Comparison of ENCODE assay signal across 1 cellular context in the genomic region with DNA sequence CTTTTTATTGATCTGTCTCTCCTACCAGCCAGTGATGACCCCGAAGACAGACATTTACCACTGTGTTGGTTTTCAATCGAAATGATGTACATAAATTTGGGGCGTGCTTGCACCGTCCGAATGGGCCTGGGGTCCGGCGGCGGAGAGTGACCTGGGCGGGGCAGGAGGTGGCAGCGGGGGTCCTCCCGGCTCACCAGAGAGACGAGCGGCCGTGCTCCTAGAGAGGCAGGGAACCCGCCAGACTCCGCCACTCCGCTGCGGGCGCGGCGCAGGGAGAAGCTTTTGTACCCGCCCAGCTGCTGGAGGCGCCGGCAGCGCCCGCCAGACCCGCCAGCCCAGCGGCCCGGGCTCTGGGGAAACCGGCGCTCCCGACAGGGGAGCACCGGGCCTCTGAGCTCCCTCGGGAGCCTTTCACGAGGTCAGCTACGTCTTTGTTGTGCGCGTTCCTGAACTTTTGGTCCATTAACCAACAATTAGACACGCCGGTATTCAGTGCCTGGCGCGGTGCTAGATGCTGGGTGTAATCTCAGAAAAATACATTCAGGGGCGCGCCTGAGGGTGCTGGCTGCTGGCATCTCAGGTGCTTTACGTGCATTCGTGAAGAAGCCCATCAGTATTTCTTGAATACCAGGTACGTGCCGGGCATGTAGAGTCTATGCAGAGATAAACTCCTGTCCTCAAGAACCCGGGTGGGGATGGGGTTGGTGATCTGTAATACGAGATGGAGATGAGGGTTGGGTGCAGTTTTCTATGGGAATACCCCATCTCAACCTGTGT.
A peak's percentile ranks its signal among the peaks of the same experiment; 100 is the strongest.
TF ChIP-seq lines count a peak whose summit lies in the region.

A gene with protein sequence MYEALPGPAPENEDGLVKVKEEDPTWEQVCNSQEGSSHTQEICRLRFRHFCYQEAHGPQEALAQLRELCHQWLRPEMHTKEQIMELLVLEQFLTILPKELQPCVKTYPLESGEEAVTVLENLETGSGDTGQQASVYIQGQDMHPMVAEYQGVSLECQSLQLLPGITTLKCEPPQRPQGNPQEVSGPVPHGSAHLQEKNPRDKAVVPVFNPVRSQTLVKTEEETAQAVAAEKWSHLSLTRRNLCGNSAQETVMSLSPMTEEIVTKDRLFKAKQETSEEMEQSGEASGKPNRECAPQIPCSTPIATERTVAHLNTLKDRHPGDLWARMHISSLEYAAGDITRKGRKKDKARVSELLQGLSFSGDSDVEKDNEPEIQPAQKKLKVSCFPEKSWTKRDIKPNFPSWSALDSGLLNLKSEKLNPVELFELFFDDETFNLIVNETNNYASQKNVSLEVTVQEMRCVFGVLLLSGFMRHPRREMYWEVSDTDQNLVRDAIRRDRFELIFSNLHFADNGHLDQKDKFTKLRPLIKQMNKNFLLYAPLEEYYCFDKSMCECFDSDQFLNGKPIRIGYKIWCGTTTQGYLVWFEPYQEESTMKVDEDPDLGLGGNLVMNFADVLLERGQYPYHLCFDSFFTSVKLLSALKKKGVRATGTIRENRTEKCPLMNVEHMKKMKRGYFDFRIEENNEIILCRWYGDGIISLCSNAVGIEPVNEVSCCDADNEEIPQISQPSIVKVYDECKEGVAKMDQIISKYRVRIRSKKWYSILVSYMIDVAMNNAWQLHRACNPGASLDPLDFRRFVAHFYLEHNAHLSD (plus strand): TSS at position 285 of the 777 bp plus-strand sequence. CDS start 2,242 bp downstream, outside the sequence.

TF ChIP-seq in K562, 482 proteins besides CTCF, POLR2A, EP300 and RAD21 (continued from another document and continues in another):
- TF ChIP-seq RBBP5 (IDR thresholded peaks at IDR 0.05; ENCODE audit: borderline replicate concordance, insufficient read depth, low read length, poor library complexity, severe bottlenecking) (peak; percentile 95), CEBPB (tag; IDR thresholded peaks at IDR 0.05) (no peak), CBX1 (IDR thresholded peaks at IDR 0.05; ENCODE audit: low read depth) (peak; percentile 81; the same call in 1 of the 2 replicates), ZNF707 (CRISPR knock-in tag; conservative IDR thresholded peaks at IDR 0.05) (no peak), RBM17 (IDR thresholded peaks at IDR 0.05; ENCODE audit: borderline replicate concordance, low read depth, low read length) (no peak), NR2C1 (IDR thresholded peaks at IDR 0.05) (no peak), NR2C1 (tag; IDR thresholded peaks at IDR 0.05) (no peak), THRAP3 (IDR thresholded peaks at IDR 0.05; ENCODE audit: borderline replicate concordance) (no peak), ZNF589 (CRISPR knock-in tag; IDR thresholded peaks at IDR 0.05; ENCODE audit: low read depth) (no peak), CBX2 (IDR thresholded peaks at IDR 0.05; ENCODE audit: insufficient read depth, low read length, poor library complexity, severe bottlenecking) (no peak), MCM2 (IDR thresholded peaks at IDR 0.05; ENCODE audit: low read depth) (no peak), CAMTA2 (CRISPR knock-in tag; conservative IDR thresholded peaks at IDR 0.05) (no peak), NCOA1 (IDR thresholded peaks at IDR 0.05; ENCODE audit: low read depth) (no peak), ZNF75A (CRISPR knock-in tag; IDR thresholded peaks at IDR 0.05) (no peak), SNIP1 (IDR thresholded peaks at IDR 0.05; ENCODE audit: low read depth) (peak; percentile 78; the same call in 1 of the 2 replicates), ZNF431 (CRISPR knock-in tag; IDR thresholded peaks at IDR 0.05) (no peak), RFX5 (IDR thresholded peaks at IDR 0.05; ENCODE audit: low read depth, low read length) (no peak), TAL1 (IDR thresholded peaks at IDR 0.05) (no peak), SRSF9 (IDR thresholded peaks at IDR 0.05; ENCODE audit: borderline replicate concordance, low read depth, low read length) (no peak), C11orf30 (IDR thresholded peaks at IDR 0.05; ENCODE audit: low read depth) (0 out of 2 replicates have a peak, but pooled peaks have one; percentile 27), TGIF2 (CRISPR knock-in tag; IDR thresholded peaks at IDR 0.05) (no peak), ZNF77 (CRISPR knock-in tag; IDR thresholded peaks at IDR 0.05) (no peak), ZNF57 (CRISPR knock-in tag; IDR thresholded peaks at IDR 0.05) (no peak), RBM25 (IDR thresholded peaks at IDR 0.05; ENCODE audit: low read depth, low read length, severe bottlenecking) (no peak), ESRRA (IDR thresholded peaks at IDR 0.05; ENCODE audit: borderline replicate concordance, low read depth) (peak; percentile 31; the same call in 1 of the 2 replicates)
- TF ChIP-seq, protein P1, sequence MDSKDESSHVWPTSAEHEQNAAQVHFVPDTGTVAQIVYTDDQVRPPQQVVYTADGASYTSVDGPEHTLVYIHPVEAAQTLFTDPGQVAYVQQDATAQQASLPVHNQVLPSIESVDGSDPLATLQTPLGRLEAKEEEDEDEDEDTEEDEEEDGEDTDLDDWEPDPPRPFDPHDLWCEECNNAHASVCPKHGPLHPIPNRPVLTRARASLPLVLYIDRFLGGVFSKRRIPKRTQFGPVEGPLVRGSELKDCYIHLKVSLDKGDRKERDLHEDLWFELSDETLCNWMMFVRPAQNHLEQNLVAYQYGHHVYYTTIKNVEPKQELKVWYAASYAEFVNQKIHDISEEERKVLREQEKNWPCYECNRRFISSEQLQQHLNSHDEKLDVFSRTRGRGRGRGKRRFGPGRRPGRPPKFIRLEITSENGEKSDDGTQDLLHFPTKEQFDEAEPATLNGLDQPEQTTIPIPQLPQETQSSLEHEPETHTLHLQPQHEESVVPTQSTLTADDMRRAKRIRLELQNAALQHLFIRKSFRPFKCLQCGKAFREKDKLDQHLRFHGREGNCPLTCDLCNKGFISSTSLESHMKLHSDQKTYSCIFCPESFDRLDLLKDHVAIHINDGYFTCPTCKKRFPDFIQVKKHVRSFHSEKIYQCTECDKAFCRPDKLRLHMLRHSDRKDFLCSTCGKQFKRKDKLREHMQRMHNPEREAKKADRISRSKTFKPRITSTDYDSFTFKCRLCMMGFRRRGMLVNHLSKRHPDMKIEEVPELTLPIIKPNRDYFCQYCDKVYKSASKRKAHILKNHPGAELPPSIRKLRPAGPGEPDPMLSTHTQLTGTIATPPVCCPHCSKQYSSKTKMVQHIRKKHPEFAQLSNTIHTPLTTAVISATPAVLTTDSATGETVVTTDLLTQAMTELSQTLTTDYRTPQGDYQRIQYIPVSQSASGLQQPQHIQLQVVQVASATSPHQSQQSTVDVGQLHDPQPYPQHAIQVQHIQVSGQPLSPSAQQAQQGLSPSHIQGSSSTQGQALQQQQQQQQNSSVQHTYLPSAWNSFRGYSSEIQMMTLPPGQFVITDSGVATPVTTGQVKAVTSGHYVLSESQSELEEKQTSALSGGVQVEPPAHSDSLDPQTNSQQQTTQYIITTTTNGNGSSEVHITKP (IDR thresholded peaks at IDR 0.05; ENCODE audit: partially characterized antibody): peak; percentile 39
- TF ChIP-seq, protein P2, sequence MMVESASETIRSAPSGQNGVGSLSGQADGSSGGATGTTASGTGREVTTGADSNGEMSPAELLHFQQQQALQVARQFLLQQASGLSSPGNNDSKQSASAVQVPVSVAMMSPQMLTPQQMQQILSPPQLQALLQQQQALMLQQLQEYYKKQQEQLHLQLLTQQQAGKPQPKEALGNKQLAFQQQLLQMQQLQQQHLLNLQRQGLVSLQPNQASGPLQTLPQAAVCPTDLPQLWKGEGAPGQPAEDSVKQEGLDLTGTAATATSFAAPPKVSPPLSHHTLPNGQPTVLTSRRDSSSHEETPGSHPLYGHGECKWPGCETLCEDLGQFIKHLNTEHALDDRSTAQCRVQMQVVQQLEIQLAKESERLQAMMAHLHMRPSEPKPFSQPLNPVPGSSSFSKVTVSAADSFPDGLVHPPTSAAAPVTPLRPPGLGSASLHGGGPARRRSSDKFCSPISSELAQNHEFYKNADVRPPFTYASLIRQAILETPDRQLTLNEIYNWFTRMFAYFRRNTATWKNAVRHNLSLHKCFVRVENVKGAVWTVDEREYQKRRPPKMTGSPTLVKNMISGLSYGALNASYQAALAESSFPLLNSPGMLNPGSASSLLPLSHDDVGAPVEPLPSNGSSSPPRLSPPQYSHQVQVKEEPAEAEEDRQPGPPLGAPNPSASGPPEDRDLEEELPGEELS (CRISPR knock-in tag; IDR thresholded peaks at IDR 0.05; ENCODE audit: borderline replicate concordance): peak; percentile 18; the same call in 1 of the 2 replicates
- TF ChIP-seq, protein P3, sequence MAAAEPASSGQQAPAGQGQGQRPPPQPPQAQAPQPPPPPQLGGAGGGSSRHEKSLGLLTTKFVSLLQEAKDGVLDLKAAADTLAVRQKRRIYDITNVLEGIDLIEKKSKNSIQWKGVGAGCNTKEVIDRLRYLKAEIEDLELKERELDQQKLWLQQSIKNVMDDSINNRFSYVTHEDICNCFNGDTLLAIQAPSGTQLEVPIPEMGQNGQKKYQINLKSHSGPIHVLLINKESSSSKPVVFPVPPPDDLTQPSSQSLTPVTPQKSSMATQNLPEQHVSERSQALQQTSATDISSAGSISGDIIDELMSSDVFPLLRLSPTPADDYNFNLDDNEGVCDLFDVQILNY (CRISPR knock-in tag; IDR thresholded peaks at IDR 0.05): no peak
- TF ChIP-seq, protein P4, sequence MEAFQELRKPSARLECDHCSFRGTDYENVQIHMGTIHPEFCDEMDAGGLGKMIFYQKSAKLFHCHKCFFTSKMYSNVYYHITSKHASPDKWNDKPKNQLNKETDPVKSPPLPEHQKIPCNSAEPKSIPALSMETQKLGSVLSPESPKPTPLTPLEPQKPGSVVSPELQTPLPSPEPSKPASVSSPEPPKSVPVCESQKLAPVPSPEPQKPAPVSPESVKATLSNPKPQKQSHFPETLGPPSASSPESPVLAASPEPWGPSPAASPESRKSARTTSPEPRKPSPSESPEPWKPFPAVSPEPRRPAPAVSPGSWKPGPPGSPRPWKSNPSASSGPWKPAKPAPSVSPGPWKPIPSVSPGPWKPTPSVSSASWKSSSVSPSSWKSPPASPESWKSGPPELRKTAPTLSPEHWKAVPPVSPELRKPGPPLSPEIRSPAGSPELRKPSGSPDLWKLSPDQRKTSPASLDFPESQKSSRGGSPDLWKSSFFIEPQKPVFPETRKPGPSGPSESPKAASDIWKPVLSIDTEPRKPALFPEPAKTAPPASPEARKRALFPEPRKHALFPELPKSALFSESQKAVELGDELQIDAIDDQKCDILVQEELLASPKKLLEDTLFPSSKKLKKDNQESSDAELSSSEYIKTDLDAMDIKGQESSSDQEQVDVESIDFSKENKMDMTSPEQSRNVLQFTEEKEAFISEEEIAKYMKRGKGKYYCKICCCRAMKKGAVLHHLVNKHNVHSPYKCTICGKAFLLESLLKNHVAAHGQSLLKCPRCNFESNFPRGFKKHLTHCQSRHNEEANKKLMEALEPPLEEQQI (IDR thresholded peaks at IDR 0.05): no peak
- TF ChIP-seq, protein P5, sequence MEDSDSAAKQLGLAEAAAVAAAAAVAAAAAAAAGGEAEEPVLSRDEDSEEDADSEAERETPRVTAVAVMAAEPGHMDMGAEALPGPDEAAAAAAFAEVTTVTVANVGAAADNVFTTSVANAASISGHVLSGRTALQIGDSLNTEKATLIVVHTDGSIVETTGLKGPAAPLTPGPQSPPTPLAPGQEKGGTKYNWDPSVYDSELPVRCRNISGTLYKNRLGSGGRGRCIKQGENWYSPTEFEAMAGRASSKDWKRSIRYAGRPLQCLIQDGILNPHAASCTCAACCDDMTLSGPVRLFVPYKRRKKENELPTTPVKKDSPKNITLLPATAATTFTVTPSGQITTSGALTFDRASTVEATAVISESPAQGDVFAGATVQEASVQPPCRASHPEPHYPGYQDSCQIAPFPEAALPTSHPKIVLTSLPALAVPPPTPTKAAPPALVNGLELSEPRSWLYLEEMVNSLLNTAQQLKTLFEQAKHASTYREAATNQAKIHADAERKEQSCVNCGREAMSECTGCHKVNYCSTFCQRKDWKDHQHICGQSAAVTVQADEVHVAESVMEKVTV (CRISPR knock-in tag; IDR thresholded peaks at IDR 0.05): no peak
- TF ChIP-seq, protein P6, sequence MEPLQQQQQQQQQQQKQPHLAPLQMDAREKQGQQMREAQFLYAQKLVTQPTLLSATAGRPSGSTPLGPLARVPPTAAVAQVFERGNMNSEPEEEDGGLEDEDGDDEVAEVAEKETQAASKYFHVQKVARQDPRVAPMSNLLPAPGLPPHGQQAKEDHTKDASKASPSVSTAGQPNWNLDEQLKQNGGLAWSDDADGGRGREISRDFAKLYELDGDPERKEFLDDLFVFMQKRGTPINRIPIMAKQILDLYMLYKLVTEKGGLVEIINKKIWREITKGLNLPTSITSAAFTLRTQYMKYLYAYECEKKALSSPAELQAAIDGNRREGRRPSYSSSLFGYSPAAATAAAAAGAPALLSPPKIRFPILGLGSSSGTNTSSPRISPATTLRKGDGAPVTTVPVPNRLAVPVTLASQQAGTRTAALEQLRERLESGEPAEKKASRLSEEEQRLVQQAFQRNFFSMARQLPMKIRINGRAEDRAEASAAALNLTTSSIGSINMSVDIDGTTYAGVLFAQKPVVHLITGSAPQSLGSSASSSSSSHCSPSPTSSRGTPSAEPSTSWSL (CRISPR knock-in tag; IDR thresholded peaks at IDR 0.05; ENCODE audit: borderline replicate concordance): no peak
- TF ChIP-seq, protein P7, sequence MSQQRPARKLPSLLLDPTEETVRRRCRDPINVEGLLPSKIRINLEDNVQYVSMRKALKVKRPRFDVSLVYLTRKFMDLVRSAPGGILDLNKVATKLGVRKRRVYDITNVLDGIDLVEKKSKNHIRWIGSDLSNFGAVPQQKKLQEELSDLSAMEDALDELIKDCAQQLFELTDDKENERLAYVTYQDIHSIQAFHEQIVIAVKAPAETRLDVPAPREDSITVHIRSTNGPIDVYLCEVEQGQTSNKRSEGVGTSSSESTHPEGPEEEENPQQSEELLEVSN (IDR thresholded peaks at IDR 0.05; ENCODE audit: borderline replicate concordance in 1 of 2, extremely low read depth in 1 of 2, insufficient read depth in 1 of 2, insufficient read length in 1 of 2, low read depth in 1 of 2, low read length in 1 of 2, poor library complexity in 1 of 2, severe bottlenecking in 1 of 2): peak; percentile 26 to 64
- TF ChIP-seq, protein P8, sequence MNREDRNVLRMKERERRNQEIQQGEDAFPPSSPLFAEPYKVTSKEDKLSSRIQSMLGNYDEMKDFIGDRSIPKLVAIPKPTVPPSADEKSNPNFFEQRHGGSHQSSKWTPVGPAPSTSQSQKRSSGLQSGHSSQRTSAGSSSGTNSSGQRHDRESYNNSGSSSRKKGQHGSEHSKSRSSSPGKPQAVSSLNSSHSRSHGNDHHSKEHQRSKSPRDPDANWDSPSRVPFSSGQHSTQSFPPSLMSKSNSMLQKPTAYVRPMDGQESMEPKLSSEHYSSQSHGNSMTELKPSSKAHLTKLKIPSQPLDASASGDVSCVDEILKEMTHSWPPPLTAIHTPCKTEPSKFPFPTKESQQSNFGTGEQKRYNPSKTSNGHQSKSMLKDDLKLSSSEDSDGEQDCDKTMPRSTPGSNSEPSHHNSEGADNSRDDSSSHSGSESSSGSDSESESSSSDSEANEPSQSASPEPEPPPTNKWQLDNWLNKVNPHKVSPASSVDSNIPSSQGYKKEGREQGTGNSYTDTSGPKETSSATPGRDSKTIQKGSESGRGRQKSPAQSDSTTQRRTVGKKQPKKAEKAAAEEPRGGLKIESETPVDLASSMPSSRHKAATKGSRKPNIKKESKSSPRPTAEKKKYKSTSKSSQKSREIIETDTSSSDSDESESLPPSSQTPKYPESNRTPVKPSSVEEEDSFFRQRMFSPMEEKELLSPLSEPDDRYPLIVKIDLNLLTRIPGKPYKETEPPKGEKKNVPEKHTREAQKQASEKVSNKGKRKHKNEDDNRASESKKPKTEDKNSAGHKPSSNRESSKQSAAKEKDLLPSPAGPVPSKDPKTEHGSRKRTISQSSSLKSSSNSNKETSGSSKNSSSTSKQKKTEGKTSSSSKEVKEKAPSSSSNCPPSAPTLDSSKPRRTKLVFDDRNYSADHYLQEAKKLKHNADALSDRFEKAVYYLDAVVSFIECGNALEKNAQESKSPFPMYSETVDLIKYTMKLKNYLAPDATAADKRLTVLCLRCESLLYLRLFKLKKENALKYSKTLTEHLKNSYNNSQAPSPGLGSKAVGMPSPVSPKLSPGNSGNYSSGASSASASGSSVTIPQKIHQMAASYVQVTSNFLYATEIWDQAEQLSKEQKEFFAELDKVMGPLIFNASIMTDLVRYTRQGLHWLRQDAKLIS (CRISPR knock-in tag; IDR thresholded peaks at IDR 0.05): peak; percentile 59; the same call in 1 of the 2 replicates
